Comparison of ENCODE assay signal across 2 cellular contexts in genomic region chr7:73779517-73779916, GRCh38.
TF ChIP-seq lines count a peak whose summit lies in the region.

No MANE protein-coding gene starts in this region.

TF ChIP-seq in SK-N-SH treated with all-trans-retinoic acid at 6 μM for 48 hours, 23 proteins besides CTCF, POLR2A, EP300 and RAD21 (continued from another document):
- TF ChIP-seq TSHZ2 (CRISPR knock-in tag; IDR thresholded peaks at IDR 0.05) (no peak), ZNF565 (CRISPR knock-in tag; conservative IDR thresholded peaks at IDR 0.05; ENCODE audit: low read depth) (no peak), CSDC2 (CRISPR knock-in tag; IDR thresholded peaks at IDR 0.05) (no peak), ESRRG (CRISPR knock-in tag; IDR thresholded peaks at IDR 0.05) (no peak), TCF4 (CRISPR knock-in tag; IDR thresholded peaks at IDR 0.05; ENCODE audit: borderline replicate concordance) (no peak), ZC3H10 (CRISPR knock-in tag; IDR thresholded peaks at IDR 0.05) (no peak), ZFP3 (CRISPR knock-in tag; IDR thresholded peaks at IDR 0.05) (no peak), BACH2 (CRISPR knock-in tag; IDR thresholded peaks at IDR 0.05; ENCODE audit: borderline replicate concordance) (no peak), ZFP30 (CRISPR knock-in tag; IDR thresholded peaks at IDR 0.05) (no peak)

TF ChIP-seq in SK-N-SH, 30 proteins besides CTCF, POLR2A, EP300 and RAD21 (continued from another document):
- no peak for TF ChIP-seq USF2 (IDR thresholded peaks at IDR 0.05; ENCODE audit: borderline replicate concordance, low read depth, low read length)
- no peak for TF ChIP-seq TEAD4 (IDR thresholded peaks at IDR 0.05; ENCODE audit: borderline replicate concordance, insufficient read depth)
